15 cellular contexts compared by ENCODE assay signal in the genomic region with DNA sequence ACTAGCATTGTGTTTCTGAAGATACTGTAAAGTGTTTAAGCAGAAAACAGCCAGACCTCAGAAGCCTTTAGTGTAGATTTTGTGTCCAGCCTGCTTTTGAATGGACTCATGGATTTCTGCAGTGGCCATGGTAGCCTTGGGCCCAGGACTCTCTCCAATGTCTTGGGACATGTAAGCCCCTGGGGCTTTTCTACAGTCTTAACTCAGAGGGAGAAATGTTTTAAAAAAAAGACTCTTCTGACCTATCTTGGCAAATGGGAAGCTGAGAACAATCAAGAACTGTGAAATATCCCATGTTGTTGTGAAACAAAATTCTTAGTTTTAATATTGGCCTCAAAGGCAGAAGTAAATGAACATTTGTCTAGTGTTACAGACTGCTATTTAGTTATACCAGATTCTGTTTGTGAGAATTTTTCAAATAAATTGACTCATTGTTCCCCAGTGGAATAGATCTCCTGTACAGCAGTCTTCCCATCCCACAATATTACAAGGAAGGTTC.
A peak's percentile ranks its signal among the peaks of the same experiment; 100 is the strongest.
DNase-seq lines count a peak whose midpoint lies in the region; ATAC-seq and TF ChIP-seq lines count a peak whose summit lies in the region.
"Had no signal": no experiment of that assay in that cellular context is flagged by ENCODE, and none has a peak within 500 bp of the region (broad histone marks: within the 10 kb centered on the region; RNA-seq: fewer than 3 reads in every experiment).

No MANE protein-coding gene starts in this region.

- H3K27me3 ChIP-seq in left ventricle myocardium inferior (ENCODE audit: low read depth), result no peaks in the 10 kb centered on the region
- no peaks in the 10 kb centered on the region for H3K27me3 ChIP-seq in GM23338 (ENCODE audit: insufficient read depth)

- H3K27ac Mint-ChIP-seq in GM23338, result no peak overlapping the region
- H3K27ac Mint-ChIP-seq in natural killer cell treated with Interleukin-12 subunit alpha and Interleukin-12 subunit beta and Interleukin-15 and Interleukin-18, amount 100 ng/mL, for 72 hours, result no peak overlapping the region
- H3K27ac Mint-ChIP-seq: CD4-positive, alpha-beta T cell had no signal

- H3K9me3 Mint-ChIP-seq in GM23338, result no peaks in the 10 kb centered on the region
- H3K9me3 Mint-ChIP-seq in natural killer cell treated with Interleukin-12 subunit alpha and Interleukin-12 subunit beta and Interleukin-15 and Interleukin-18, amount 100 ng/mL, for 72 hours, result no peaks in the 10 kb centered on the region
- H3K9me3 Mint-ChIP-seq: CD4-positive, alpha-beta T cell had no signal

- peaks cover 3% of the 10 kb centered on the region; the same call in 1 of the 3 replicates for H3K4me1 Mint-ChIP-seq in GM23338
- no peaks in the 10 kb centered on the region for H3K4me1 Mint-ChIP-seq in natural killer cell treated with Interleukin-12 subunit alpha and Interleukin-12 subunit beta and Interleukin-15 and Interleukin-18, amount 100 ng/mL, for 72 hours (ENCODE audit: low read depth in 2 of 2)

- intact Hi-C loops in Right ventricle myocardium inferior (cut with DNase I) (no loop called here), left ventricle myocardium inferior (cut with micrococcal nuclease) (no loop called here)

- no peak for DNase-seq in Right ventricle myocardium inferior (ENCODE audit: missing footprints)
- no peak for DNase-seq in left ventricle myocardium inferior
- DNase-seq in GM23338 (ENCODE audit: low spot score), result no peak
- DNase-seq in foreskin melanocyte, result peak; percentile 71
- no peak for DNase-seq in activated CD4-positive, alpha-beta T cell treated with anti-CD3 and anti-CD28 coated beads, Interleukin-2, amount 50 U/mL, for 1 hour
- no peak for DNase-seq in natural killer cell treated with Interleukin-12 subunit alpha and Interleukin-12 subunit beta and Interleukin-15 and Interleukin-18, amount 100 ng/mL, for 72 hours (ENCODE audit: low spot score)
- no peak for DNase-seq in stimulated activated CD4-positive, alpha-beta T cell treated with anti-CD3 and anti-CD28 coated beads, Interleukin-4, amount 100 ng/mL, for 24 hours
- DNase-seq: CD4-positive, alpha-beta T cell; DMS79 treated with DMSO at 0.1 percent for 48 hours; EL had no signal

- no peak overlapping the region for H3K27ac ChIP-seq in left ventricle myocardium inferior (replicated peaks)
- no peak overlapping the region for H3K27ac ChIP-seq in GM23338 (ENCODE audit: low read depth)
- H3K27ac ChIP-seq: 22Rv1, A549, C4-2B had no signal

- H3K36me3 ChIP-seq in left ventricle myocardium inferior (no peaks in the 10 kb centered on the region), GM23338 (ENCODE audit: insufficient read depth) (no peaks in the 10 kb centered on the region)
- H3K36me3 ChIP-seq: HAP-1 had no signal

- H3F3A ChIP-seq in GM23338 (replicated peaks; ENCODE audit: low read depth), result no peaks in the 10 kb centered on the region

- H3K4me3 ChIP-seq in left ventricle myocardium inferior (no peak overlapping the region), GM23338 (no peak overlapping the region)
- H3K4me3 ChIP-seq: A549, GM12878, HAP-1 had no signal

- no peaks in the 10 kb centered on the region for H3K9me3 ChIP-seq in left ventricle myocardium inferior (replicated peaks)
- H3K9me3 ChIP-seq: A549, HAP-1 had no signal

- no peak overlapping the region for H3K4me3 Mint-ChIP-seq in GM23338
- H3K4me3 Mint-ChIP-seq in natural killer cell treated with Interleukin-12 subunit alpha and Interleukin-12 subunit beta and Interleukin-15 and Interleukin-18, amount 100 ng/mL, for 72 hours, result no peak overlapping the region
- H3K4me3 Mint-ChIP-seq: CD4-positive, alpha-beta T cell had no signal

- no peak for TF ChIP-seq CTCF in left ventricle myocardium inferior (IDR thresholded peaks at IDR 0.05; ENCODE audit: borderline replicate concordance)
- TF ChIP-seq CTCF in GM23338 (conservative IDR thresholded peaks at IDR 0.05; ENCODE audit: low read depth in 2 of 2), result no peak

- H3K27me3 Mint-ChIP-seq in GM23338 (ENCODE audit: insufficient read depth, low read depth, poor library complexity), result no peaks in the 10 kb centered on the region
- H3K27me3 Mint-ChIP-seq in natural killer cell treated with Interleukin-12 subunit alpha and Interleukin-12 subunit beta and Interleukin-15 and Interleukin-18, amount 100 ng/mL, for 72 hours, result peaks cover 6 to 11% of the 10 kb centered on the region in 2 donors
- H3K27me3 Mint-ChIP-seq: CD4-positive, alpha-beta T cell had no signal

- H4K20me1 ChIP-seq in GM23338 (replicated peaks; ENCODE audit: insufficient read depth), result no peaks in the 10 kb centered on the region

- no peak overlapping the region for H3K4me2 ChIP-seq in GM23338
- H3K4me2 ChIP-seq: A549 had no signal

- H3K4me1 ChIP-seq in left ventricle myocardium inferior (no peaks in the 10 kb centered on the region), GM23338 (ENCODE audit: insufficient read depth) (no peaks in the 10 kb centered on the region)
- H3K4me1 ChIP-seq: A549, HAP-1 had no signal

- no peaks in the 10 kb centered on the region for H3K36me3 Mint-ChIP-seq in GM23338 (ENCODE audit: low read depth)
- no peaks in the 10 kb centered on the region for H3K36me3 Mint-ChIP-seq in natural killer cell treated with Interleukin-12 subunit alpha and Interleukin-12 subunit beta and Interleukin-15 and Interleukin-18, amount 100 ng/mL, for 72 hours

- no peaks in the 10 kb centered on the region for H3K9me2 ChIP-seq in GM23338 (ENCODE audit: insufficient read depth)

- ATAC-seq in Right ventricle myocardium inferior, result peak; percentile 62
- no peak for ATAC-seq in GM23338
- ATAC-seq in natural killer cell treated with Interleukin-12 subunit alpha and Interleukin-12 subunit beta and Interleukin-15 and Interleukin-18, amount 100 ng/mL, for 72 hours, result no peak
- ATAC-seq: A549, GM12878 had no signal

- peak overlapping the region; percentile 48; the same call in 1 of the 2 replicates for H2AFZ ChIP-seq in GM23338

- H3K79me2 ChIP-seq in GM23338 (replicated peaks; ENCODE audit: insufficient read depth), result no peaks in the 10 kb centered on the region

TF ChIP-seq in GM23338, 12 proteins besides CTCF, POLR2A, EP300 and RAD21:
- TF ChIP-seq ZNF462 (CRISPR knock-in tag; IDR thresholded peaks at IDR 0.05), result no peak
- no peak for TF ChIP-seq CREB1 (CRISPR knock-in tag; IDR thresholded peaks at IDR 0.05; ENCODE audit: low read depth)
- no peak for TF ChIP-seq EZH2 (IDR thresholded peaks at IDR 0.05; ENCODE audit: low read depth, unreplicated experiment)
- TF ChIP-seq POLR2AphosphoS5 (IDR thresholded peaks at IDR 0.05; ENCODE audit: low read depth), result no peak
- TF ChIP-seq EZH2phosphoT487 (IDR thresholded peaks at IDR 0.05; ENCODE audit: unreplicated experiment), result no peak
